26 cellular contexts compared by ENCODE assay signal in the genomic region with DNA sequence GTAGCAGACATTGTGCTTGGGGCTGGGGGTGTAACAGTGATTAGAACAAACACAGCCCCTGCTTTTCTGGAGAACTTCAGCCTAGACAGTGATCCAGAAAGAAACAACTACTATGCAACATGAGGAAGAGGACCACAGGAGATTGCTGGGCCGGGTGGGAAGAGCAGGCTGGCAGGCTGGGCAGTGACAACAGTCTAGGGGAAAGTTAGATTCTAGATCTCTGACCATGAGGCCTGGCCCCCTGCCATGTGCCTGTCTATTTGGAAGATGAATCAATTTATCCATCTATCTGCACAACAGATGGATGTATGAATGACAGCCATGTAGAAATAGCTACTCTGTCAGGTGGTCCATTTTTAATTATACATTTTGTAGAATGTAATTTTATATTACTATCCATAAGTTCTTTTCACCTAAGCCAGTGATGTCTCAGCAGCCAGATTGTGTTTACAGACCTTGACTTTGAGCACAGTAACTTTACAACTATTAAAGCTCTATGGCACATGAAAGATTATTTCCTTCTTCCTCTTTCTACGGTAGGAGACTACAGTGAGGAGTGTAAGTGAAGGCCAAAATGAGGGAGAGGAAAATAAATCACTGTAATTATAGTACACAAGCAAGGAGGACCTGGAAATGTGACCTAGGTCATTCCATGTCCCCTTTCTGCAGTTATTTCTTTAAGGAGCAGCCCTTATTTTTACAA. TPM values are rescaled to one million over a fixed set of nuclear protein-coding genes. Genes with fewer than 3 reads are reported as not detected.
"Had no signal": no experiment of that assay in that cellular context is flagged by ENCODE, and none has a peak within 500 bp of the region (broad histone marks: within the 10 kb centered on the region; RNA-seq: fewer than 3 reads in every experiment).

No MANE protein-coding gene starts in this region.

- H3K4me2 ChIP-seq: KMS-11 had no signal

- ATAC-seq: activated naive CD4-positive, alpha-beta T cell treated with anti-CD3 and anti-CD28 coated beads, Interleukin-2, amount 50 U/mL, for 72 hours; activated naive CD8-positive, alpha-beta T cell treated with anti-CD3 and anti-CD28 coated beads, Interleukin-2, amount 50 U/mL, for 24 hours; activated T-cell treated with anti-CD3 and anti-CD28 coated beads, Interleukin-2, amount 50 U/mL, for 4 hours; SK-N-SH treated with all-trans-retinoic acid at 6 μM for 48 hours had no signal

- H3K27ac ChIP-seq: KMS-11, SJSA1 had no signal

- H3K4me3 ChIP-seq: SJSA1 had no signal

- H3K9ac ChIP-seq: KMS-11 had no signal

- H3K36me3 ChIP-seq: SJSA1 had no signal

- DNase-seq: activated B cell treated with CpG ODN at 0.5 μM for 24 hours; activated CD4-positive, alpha-beta memory T cell treated with anti-CD3 and anti-CD28 coated beads for 36 hours; activated CD4-positive, alpha-beta T cell treated with anti-CD3 and anti-CD28 coated beads for 1 hour; activated CD4-positive, alpha-beta T cell treated with anti-CD3 and anti-CD28 coated beads, Interleukin-2, amount 10 ng/mL, durations not matched to agents 24 days and 14 days; activated CD8-positive, alpha-beta memory T cell treated with anti-CD3 and anti-CD28 coated beads for 24 hours; activated effector memory CD4-positive, alpha-beta T cell treated with anti-CD3 and anti-CD28 coated beads, Interleukin-2, amount 50 U/mL, for 16 hours; activated naive CD4-positive, alpha-beta T cell treated with Interleukin-2 at 50 U/mL for 16 hours; activated naive CD8-positive, alpha-beta T cell treated with anti-CD3 and anti-CD28 coated beads, Interleukin-2, amount 50 U/mL, for 24 hours; activated T-cell treated with anti-CD3 and anti-CD28 coated beads, Interleukin-2, amount 50 U/mL, for 4 hours; amygdala; NCI-H1092; NCI-H1417; NCI-H1930; NCI-H2171; NCI-H2227 treated with DMSO at 0.1 percent for 48 hours; NCI-H446 treated with DMSO at 0.1 percent for 48 hours; NCI-H524 treated with DMSO at 0.1 percent for 48 hours; NCI-H774; NK-92 treated with Interleukin-12 subunit alpha and Interleukin-12 subunit beta, amount 100 ng/mL, for 24 hours; SHP77; SW 1271 had no signal

- H3K27me3 ChIP-seq: SJSA1 had no signal

- H3K4me1 ChIP-seq: SJSA1 had no signal

RNA-seq across cellular contexts. Expression of gene CLIC6, which starts 15.5 kb away (rescaled TPM):
- total RNA-seq: activated B cell treated with CpG ODN at 0.5 μM for 24 hours; activated CD4-positive, alpha-beta T cell treated with anti-CD3 and anti-CD28 coated beads, Interleukin-2, amount 10 ng/mL, durations not matched to agents 24 days and 14 days; MCF 10A; SJSA1 had no signal
